12 cellular contexts compared by ENCODE assay signal in the genomic region with DNA sequence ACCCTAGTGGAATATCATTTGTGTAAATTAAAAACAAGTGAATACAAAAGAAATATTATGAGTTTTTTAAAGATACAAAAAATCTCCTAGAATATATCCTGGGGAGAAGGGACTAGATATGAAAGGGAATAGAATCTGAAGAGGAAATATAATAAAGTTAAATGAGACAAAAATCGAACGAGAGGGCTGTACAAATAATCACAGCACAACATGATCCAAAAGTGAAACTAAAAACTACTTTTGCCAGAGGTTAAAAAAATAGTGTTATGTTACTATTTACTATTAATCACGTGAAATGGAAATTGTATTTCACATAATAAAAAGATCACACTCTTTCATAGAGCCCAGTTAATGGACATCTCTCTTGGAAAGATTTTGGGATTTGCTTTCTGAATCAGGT. TPM values are rescaled to one million over a fixed set of nuclear protein-coding genes. Genes with fewer than 3 reads are reported as not detected.
DNase-seq lines count a peak whose midpoint lies in the region; ATAC-seq and TF ChIP-seq lines count a peak whose summit lies in the region.
"Had no signal": no experiment of that assay in that cellular context is flagged by ENCODE, and none has a peak within 500 bp of the region (broad histone marks: within the 10 kb centered on the region; RNA-seq: fewer than 3 reads in every experiment).

No MANE protein-coding gene starts in this region.

- WGBS in psoas muscle, 3 donors = 31 to 43% (median 39%) methylated on average over 3 of the region's 3 CpGs

- DNase-seq in activated CD4-positive, alpha-beta T cell treated with anti-CD3 and anti-CD28 coated beads for 36 hours = no peak
- no peak for DNase-seq in activated CD4-positive, alpha-beta T cell treated with anti-CD3 and anti-CD28 coated beads, Interleukin-2, amount 50 U/mL, for 48 hours
- DNase-seq in LNCaP clone FGC (ENCODE audit: low read depth) = no peak
- DNase-seq in psoas muscle = no peak
- DNase-seq in GM03348 (ENCODE audit: low spot score) = no peak
- DNase-seq in NCI-H1436 (lab: John Stamatoyannopoulos, UW) = no peak
- DNase-seq: DMS79, NCI-H524, SJCRH30 had no signal

- H3K9me3 ChIP-seq in psoas muscle = no peaks in the 10 kb centered on the region
- H3K9me3 ChIP-seq: SJCRH30 had no signal

- CTCF ChIA-PET in activated CD4-positive, alpha-beta T cell treated with anti-CD3 and anti-CD28 coated beads for 36 hours (lab: Charles Lee) = interaction anchor here (1.3 kb wide), 1 partner anchor 11 kb away, joined by 6 read pairs; no protein-coding TSS in a partner anchor

- H3K27me3 Mint-ChIP-seq in activated CD4-positive, alpha-beta T cell treated with anti-CD3 and anti-CD28 coated beads for 36 hours = no peaks in the 10 kb centered on the region
- H3K27me3 Mint-ChIP-seq in dendritic cell treated with granulocyte-macrophage colony-stimulating factor and Interleukin-4, amounts not matched to agents 40 ng/mL and 50 ng/mL, for 4 days = no peaks in the 10 kb centered on the region
- H3K27me3 Mint-ChIP-seq: memory B cell had no signal

- POLR2A ChIA-PET in activated CD4-positive, alpha-beta T cell treated with anti-CD3 and anti-CD28 coated beads for 36 hours (lab: Charles Lee) = no interaction called here

- H3K27ac ChIP-seq in psoas muscle = no peak overlapping the region
- H3K27ac ChIP-seq: SJCRH30 had no signal

- no peak overlapping the region for H3K27ac Mint-ChIP-seq in activated CD4-positive, alpha-beta T cell treated with anti-CD3 and anti-CD28 coated beads for 36 hours
- H3K27ac Mint-ChIP-seq in dendritic cell treated with granulocyte-macrophage colony-stimulating factor and Interleukin-4, amounts not matched to agents 40 ng/mL and 50 ng/mL, for 4 days = no peak overlapping the region
- H3K27ac Mint-ChIP-seq: memory B cell had no signal

- peaks cover 32% of the 10 kb centered on the region for H3K4me1 Mint-ChIP-seq in activated CD4-positive, alpha-beta T cell treated with anti-CD3 and anti-CD28 coated beads for 36 hours
- H3K4me1 Mint-ChIP-seq in dendritic cell treated with granulocyte-macrophage colony-stimulating factor and Interleukin-4, amounts not matched to agents 40 ng/mL and 50 ng/mL, for 4 days (ENCODE audit: low read depth) = peaks cover 22% of the 10 kb centered on the region

- no peak for TF ChIP-seq CTCF in LNCaP clone FGC (IDR thresholded peaks at IDR 0.05; ENCODE audit: control insufficient read depth, extremely low read depth, insufficient read depth)
- TF ChIP-seq CTCF in psoas muscle (IDR thresholded peaks at IDR 0.05) = no peak

- no peaks in the 10 kb centered on the region for H3K27me3 ChIP-seq in psoas muscle (ENCODE audit: insufficient read depth in 3 of 3, low read length in 2 of 3)
- H3K27me3 ChIP-seq: SJCRH30 had no signal

- no peak for ATAC-seq in activated CD4-positive, alpha-beta T cell treated with anti-CD3 and anti-CD28 coated beads for 36 hours
- ATAC-seq in psoas muscle = no peak
- no peak for ATAC-seq in HG03139 (IDR thresholded peaks at IDR 0.05; ENCODE audit: unreplicated experiment)

- H3K4me3 Mint-ChIP-seq in activated CD4-positive, alpha-beta T cell treated with anti-CD3 and anti-CD28 coated beads for 36 hours = peak overlapping the region; percentile 33
- H3K4me3 Mint-ChIP-seq in dendritic cell treated with granulocyte-macrophage colony-stimulating factor and Interleukin-4, amounts not matched to agents 40 ng/mL and 50 ng/mL, for 4 days = peak overlapping the region; percentile 32
- H3K4me3 Mint-ChIP-seq: memory B cell had no signal

- H3K36me3 ChIP-seq in psoas muscle (ENCODE audit: insufficient read depth in 1 of 2, low read depth in 1 of 2) = no peaks in the 10 kb centered on the region
- H3K36me3 ChIP-seq: SJCRH30 had no signal

- no peaks in the 10 kb centered on the region for H3K36me3 Mint-ChIP-seq in activated CD4-positive, alpha-beta T cell treated with anti-CD3 and anti-CD28 coated beads for 36 hours (ENCODE audit: low read depth)
- H3K36me3 Mint-ChIP-seq in dendritic cell treated with granulocyte-macrophage colony-stimulating factor and Interleukin-4, amounts not matched to agents 40 ng/mL and 50 ng/mL, for 4 days (ENCODE audit: low read depth) = no peaks in the 10 kb centered on the region

- intact Hi-C loops in activated CD4-positive, alpha-beta T cell treated with anti-CD3 and anti-CD28 coated beads for 36 hours (cut with DNase I, micrococcal nuclease) = loop anchor here in 1 of 2 experiments (5.0 kb wide), 1 partner anchor 82 kb away; no protein-coding TSS in a partner anchor
- intact Hi-C loops in dendritic cell treated with granulocyte-macrophage colony-stimulating factor and Interleukin-4, amounts not matched to agents 40 ng/mL and 50 ng/mL, for 4 days (cut with micrococcal nuclease) = loop anchor here (2.0 kb wide), 1 partner anchor 29 kb away; a partner anchor contains a TSS
- intact Hi-C loops in psoas muscle (cut with DNase I) = no loop called here

- H3K4me3 ChIP-seq in LNCaP clone FGC (ENCODE audit: low read depth, low read length) (peak overlapping the region; percentile 10; the same call in 1 of the 2 replicates), psoas muscle (peak overlapping the region; percentile 9)
- H3K4me3 ChIP-seq: SJCRH30 had no signal

- peaks cover 3% of the 10 kb centered on the region for H3K4me1 ChIP-seq in psoas muscle

- H3K9me3 Mint-ChIP-seq in activated CD4-positive, alpha-beta T cell treated with anti-CD3 and anti-CD28 coated beads for 36 hours (ENCODE audit: low read depth) = no peaks in the 10 kb centered on the region
- peaks cover 6% of the 10 kb centered on the region for H3K9me3 Mint-ChIP-seq in dendritic cell treated with granulocyte-macrophage colony-stimulating factor and Interleukin-4, amounts not matched to agents 40 ng/mL and 50 ng/mL, for 4 days

RNA-seq across cellular contexts. Expression of a gene that starts 28.6 kb away (rescaled TPM):
- 10 to 100 TPM; 85.4 to 95.5 TPM for total RNA-seq in activated CD4-positive, alpha-beta T cell treated with anti-CD3 and anti-CD28 coated beads for 36 hours
- 10 to 100 TPM; 39.1 to 46.2 (median 42.9) TPM for total RNA-seq in psoas muscle
- 10 to 100 TPM; 27.4 to 63.2 (median 45.9) TPM for polyA plus RNA-seq in psoas muscle

RNA-seq across cellular contexts. Expression of a gene that starts 28.9 kb away (rescaled TPM):
- total RNA-seq in activated CD4-positive, alpha-beta T cell treated with anti-CD3 and anti-CD28 coated beads for 36 hours = 10 to 100 TPM; 21.3 to 28.9 TPM
- 10 to 100 TPM in 2 of 4 donors, 1 to 10 TPM in 2; 8.8 to 10.7 (median 9.6) TPM for total RNA-seq in psoas muscle
- 1 to 10 TPM; 2.6 to 8.9 (median 3.2) TPM for polyA plus RNA-seq in psoas muscle
